ENCODE assay signal across 10 cellular contexts in the genomic region with DNA sequence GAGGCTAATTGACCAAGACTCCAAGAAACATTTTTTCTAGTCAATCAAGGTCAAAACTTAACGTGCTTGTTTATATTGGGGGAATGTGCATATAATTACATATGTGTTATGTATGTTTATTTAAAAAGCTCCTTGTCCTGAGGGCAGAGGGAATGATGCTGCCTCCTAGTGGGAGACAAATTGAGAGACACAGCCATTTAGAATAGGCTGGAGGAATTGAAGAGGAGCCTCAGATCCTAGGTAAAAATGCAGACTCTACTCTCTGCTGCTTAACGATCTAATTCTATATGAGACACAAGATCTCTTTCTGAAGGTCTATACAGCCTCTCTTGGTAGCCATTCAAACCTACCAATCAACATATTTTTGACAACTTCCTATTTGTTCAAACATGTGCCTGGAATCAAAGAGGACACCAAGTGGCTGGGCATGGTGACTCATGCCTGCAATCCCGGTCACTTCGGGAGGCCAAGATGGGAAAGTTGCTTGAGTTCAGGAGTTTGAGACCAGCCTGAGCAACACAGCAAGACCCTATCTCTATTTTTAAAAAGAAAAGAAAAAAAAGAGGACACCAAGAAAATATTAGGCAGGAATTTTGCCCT.
DNase-seq lines count a peak whose midpoint lies in the region; ATAC-seq and TF ChIP-seq lines count a peak whose summit lies in the region.
"Had no signal": no experiment of that assay in that cellular context is flagged by ENCODE, and none has a peak within 500 bp of the region (broad histone marks: within the 10 kb centered on the region; RNA-seq: fewer than 3 reads in every experiment).

No MANE protein-coding gene starts in this region.

- no peaks in the 10 kb centered on the region for H3K9me3 ChIP-seq in esophagus muscularis mucosa
- H3K9me3 ChIP-seq: HAP-1, SJCRH30 had no signal

- H3K27me3 ChIP-seq in esophagus muscularis mucosa = no peaks in the 10 kb centered on the region
- H3K27me3 ChIP-seq: SJCRH30 had no signal

- WGBS in esophagus muscularis mucosa = 65% methylated on average over 4 of the region's 4 CpGs

- intact Hi-C loops in esophagus muscularis mucosa (cut with DNase I) = no loop called here

- peak overlapping the region; percentile 72 to 84 (median 75) for H3K27ac ChIP-seq in esophagus muscularis mucosa (replicated peaks in 1 of 4)
- H3K27ac ChIP-seq: SJCRH30 had no signal

- TF ChIP-seq CTCF in GM10248 (IDR thresholded peaks at IDR 0.05; ENCODE audit: control extremely low read depth, extremely low read depth, low read depth, missing control alignments) (peak; percentile 34), esophagus muscularis mucosa (IDR thresholded peaks at IDR 0.05) (peak in 1 of 3 experiments; percentile 21), retinal pigment epithelial cell (conservative IDR thresholded peaks at IDR 0.05; ENCODE audit: low read depth, low read length) (peak; percentile 45)

- CTCF ChIA-PET in GM10248 (lab: Yijun Ruan, JAX) = interaction anchor here (0.7 to 7.2 kb wide), 16 partner anchors 8 to 1038 kb away, joined by 3 to 102 read pairs (median 4); no protein-coding TSS in a partner anchor

- POLR2A ChIA-PET in GM10248 (lab: Yijun Ruan, JAX) = no interaction called here

- peaks cover 9 to 73% (median 53%) of the 10 kb centered on the region in 4 donors for H3K4me1 ChIP-seq in esophagus muscularis mucosa
- H3K4me1 ChIP-seq: HAP-1 had no signal

- DNase-seq in GM10248 (ENCODE audit: extremely low spot score) = peak; percentile 17
- DNase-seq in NCI-H526 (lab: John Stamatoyannopoulos, UW) = peak; percentile 42 to 75
- DNase-seq in esophagus muscularis mucosa (ENCODE audit: extremely low spot score) = no peak
- DNase-seq in retinal pigment epithelial cell (ENCODE audit: low read depth) = no peak
- no peak for DNase-seq in NCI-H2227 treated with DMSO at 0.1 percent for 48 hours (lab: John Stamatoyannopoulos, UW)

- no peak for ATAC-seq in HG03439 (IDR thresholded peaks at IDR 0.05; ENCODE audit: unreplicated experiment)
- ATAC-seq in GM19455 (IDR thresholded peaks at IDR 0.05; ENCODE audit: unreplicated experiment) = no peak
- ATAC-seq in GM21447 (IDR thresholded peaks at IDR 0.05; ENCODE audit: unreplicated experiment) = no peak

- H3K4me3 ChIP-seq in esophagus muscularis mucosa (no peak overlapping the region), retinal pigment epithelial cell (ENCODE audit: low read length) (no peak overlapping the region)
- H3K4me3 ChIP-seq: HAP-1, SJCRH30 had no signal

- TF ChIP-seq POLR2A in esophagus muscularis mucosa (IDR thresholded peaks at IDR 0.05; ENCODE audit: low read depth) = no peak

- H3K36me3 ChIP-seq in esophagus muscularis mucosa = no peaks in the 10 kb centered on the region
- H3K36me3 ChIP-seq: HAP-1, SJCRH30 had no signal

- TF ChIP-seq EP300 in esophagus muscularis mucosa (IDR thresholded peaks at IDR 0.05) = no peak

Comparison
In these comparisons a context has a peak if more than half of its experiments do, and no peak if none do; other contexts are left out.
1. DNase-seq: peak in GM10248 (single experiment) and NCI-H526 (2 of 2); none in esophagus muscularis mucosa (single experiment), retinal pigment epithelial cell (single experiment) and NCI-H2227 treated with DMSO at 0.1 percent for 48 hours (single experiment).